In the genomic region with DNA sequence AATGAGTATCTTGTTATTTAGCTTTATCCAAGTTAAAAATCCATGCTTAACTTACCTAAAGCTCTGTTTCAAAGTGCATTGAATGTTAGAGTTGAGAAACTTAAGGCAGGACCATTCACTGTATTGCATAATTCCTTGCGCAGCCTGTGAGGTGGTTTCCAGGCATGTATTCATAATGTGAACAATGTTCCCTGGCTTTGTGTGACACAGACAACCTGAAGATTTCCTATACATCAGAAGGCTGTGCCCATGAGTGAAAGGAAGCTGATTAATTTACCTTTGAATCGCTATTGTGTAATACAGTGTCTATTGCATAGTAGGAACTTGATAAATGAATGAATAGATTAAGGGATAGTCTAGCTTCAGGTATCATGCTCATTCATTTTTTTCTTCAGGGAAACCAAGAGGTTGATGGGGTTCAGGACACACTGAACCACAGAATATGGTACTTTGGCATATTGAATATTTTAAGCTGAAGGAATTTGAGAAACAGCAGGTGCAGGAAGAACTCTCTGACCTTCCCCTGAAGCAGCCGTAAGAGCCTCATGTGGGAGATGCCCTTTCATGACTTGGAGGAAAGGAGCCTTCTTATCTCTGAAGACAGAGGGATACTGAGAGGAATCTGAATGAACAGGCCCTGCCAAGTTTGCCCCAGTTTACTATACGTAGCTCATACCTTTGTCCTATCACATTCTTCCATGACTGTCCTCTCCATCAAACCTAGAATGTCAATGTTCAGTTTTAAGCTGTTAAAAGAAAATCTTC, we compare ENCODE assay signal across 17 cellular contexts.
"Had no signal": no experiment of that assay in that cellular context is flagged by ENCODE, and none has a peak within 500 bp of the region (broad histone marks: within the 10 kb centered on the region; RNA-seq: fewer than 3 reads in every experiment).

No MANE protein-coding gene starts in this region.

- H3K9me3 ChIP-seq: adrenal gland, body of pancreas, esophagus squamous epithelium, gastroesophageal sphincter, right atrium auricular region, tibial nerve had no signal

- H3K27ac Mint-ChIP-seq: activated naive CD4-positive, alpha-beta T cell treated with anti-CD3 and anti-CD28 coated beads, Interleukin-2, amount 10 ng/mL, durations not matched to agents 7 days and 5 days; activated T-helper 2 cell treated with anti-CD3 and anti-CD28 coated beads, Interferon-gamma antibody, Interleukin-2, Interleukin-4, amounts not matched to agents 10 μg/mL and 5 μg/mL and 100 μg/mL, durations not matched to agents 14 hours and 24 hours and 36 hours; endodermal cell; stimulated activated naive B cell treated with anti-CD40 and anti-IgM and Interleukin-4, amounts not matched to agents 10 μg/mL and 1 μg/mL and 100 μg/mL, for 72 hours had no signal

- H3K4me1 Mint-ChIP-seq: activated naive CD4-positive, alpha-beta T cell treated with anti-CD3 and anti-CD28 coated beads, Interleukin-2, amount 10 ng/mL, durations not matched to agents 7 days and 5 days; endodermal cell; naive B cell; stimulated activated naive B cell treated with anti-CD40 and anti-IgM and Interleukin-4, amounts not matched to agents 10 μg/mL and 1 μg/mL and 100 μg/mL, for 72 hours had no signal

- H3K27ac ChIP-seq: adrenal gland, body of pancreas, esophagus squamous epithelium, gastroesophageal sphincter, parathyroid adenoma, right atrium auricular region, tibial nerve had no signal

- ATAC-seq: body of pancreas; gastroesophageal sphincter; left colon; stimulated activated naive B cell treated with anti-CD40 and anti-IgM and Interleukin-4, amounts not matched to agents 10 μg/mL and 1 μg/mL and 100 μg/mL, for 72 hours had no signal

- DNase-seq: activated CD4-positive, CD25-positive, alpha-beta regulatory T cell; activated naive CD4-positive, alpha-beta T cell treated with anti-CD3 and anti-CD28 coated beads, Interleukin-2, amount 10 ng/mL, durations not matched to agents 7 days and 5 days; adrenal gland; body of pancreas; cerebellar nuclear complex; endodermal cell; esophagus squamous epithelium; left colon; naive B cell; stimulated activated naive B cell treated with anti-CD40 and anti-IgM and Interleukin-4, amounts not matched to agents 10 μg/mL and 1 μg/mL and 100 μg/mL, for 72 hours had no signal

- H3K4me1 ChIP-seq: body of pancreas, esophagus squamous epithelium, gastroesophageal sphincter, parathyroid adenoma, right atrium auricular region, tibial nerve had no signal

- H3K4me3 Mint-ChIP-seq: activated naive CD4-positive, alpha-beta T cell treated with anti-CD3 and anti-CD28 coated beads, Interleukin-2, amount 10 ng/mL, durations not matched to agents 7 days and 5 days; endodermal cell; naive B cell; stimulated activated naive B cell treated with anti-CD40 and anti-IgM and Interleukin-4, amounts not matched to agents 10 μg/mL and 1 μg/mL and 100 μg/mL, for 72 hours had no signal

- H3K36me3 ChIP-seq: adrenal gland, esophagus squamous epithelium, gastroesophageal sphincter, right atrium auricular region, tibial nerve had no signal

- H3K9me3 Mint-ChIP-seq: activated naive CD4-positive, alpha-beta T cell treated with anti-CD3 and anti-CD28 coated beads, Interleukin-2, amount 10 ng/mL, durations not matched to agents 7 days and 5 days; activated T-helper 2 cell treated with anti-CD3 and anti-CD28 coated beads, Interferon-gamma antibody, Interleukin-2, Interleukin-4, amounts not matched to agents 10 μg/mL and 5 μg/mL and 100 μg/mL, durations not matched to agents 14 hours and 24 hours and 36 hours; endodermal cell; naive B cell; stimulated activated naive B cell treated with anti-CD40 and anti-IgM and Interleukin-4, amounts not matched to agents 10 μg/mL and 1 μg/mL and 100 μg/mL, for 72 hours had no signal

- H3K36me3 Mint-ChIP-seq: activated naive CD4-positive, alpha-beta T cell treated with anti-CD3 and anti-CD28 coated beads, Interleukin-2, amount 10 ng/mL, durations not matched to agents 7 days and 5 days; naive B cell; stimulated activated naive B cell treated with anti-CD40 and anti-IgM and Interleukin-4, amounts not matched to agents 10 μg/mL and 1 μg/mL and 100 μg/mL, for 72 hours had no signal

- H3K27me3 Mint-ChIP-seq: activated naive CD4-positive, alpha-beta T cell treated with anti-CD3 and anti-CD28 coated beads, Interleukin-2, amount 10 ng/mL, durations not matched to agents 7 days and 5 days; stimulated activated naive B cell treated with anti-CD40 and anti-IgM and Interleukin-4, amounts not matched to agents 10 μg/mL and 1 μg/mL and 100 μg/mL, for 72 hours had no signal

- H3K4me3 ChIP-seq: adrenal gland, body of pancreas, esophagus squamous epithelium, gastroesophageal sphincter, lung, right atrium auricular region, smooth muscle cell, tibial nerve had no signal

- H3K27me3 ChIP-seq: adrenal gland, body of pancreas, gastroesophageal sphincter, right atrium auricular region, tibial nerve had no signal
